In genomic region chr12:108697905-108698304, GRCh38 we compare ENCODE assay signal across 18 cellular contexts. TPM values are rescaled to one million over a fixed set of nuclear protein-coding genes. Genes with fewer than 3 reads are reported as not detected.
DNase-seq lines count a peak whose midpoint lies in the region; ATAC-seq and TF ChIP-seq lines count a peak whose summit lies in the region.
"Had no signal": no experiment of that assay in that cellular context is flagged by ENCODE, and none has a peak within 500 bp of the region (broad histone marks: within the 10 kb centered on the region; RNA-seq: fewer than 3 reads in every experiment).

No MANE protein-coding gene starts in this region.

- DNase-seq in AG04450 (ENCODE audit: low read depth, low spot score) (no peak), coronary artery (ENCODE audit: low spot score) (no peak), osteocyte (ENCODE audit: extremely low spot score, unreplicated experiment) (no peak), NCI-H2081 treated with DMSO at 0.1 percent for 48 hours (lab: John Stamatoyannopoulos, UW) (no peak)
- no peak for DNase-seq in activated CD4-positive, alpha-beta T cell treated with anti-CD3 and anti-CD28 coated beads for 36 hours
- no peak for DNase-seq in activated CD4-positive, alpha-beta memory T cell treated with anti-CD3 and anti-CD28 coated beads, Interleukin-2, amount 10 ng/mL, durations not matched to agents 7 days and 5 days
- DNase-seq: activated CD8-positive, alpha-beta T cell treated with anti-CD3 and anti-CD28 coated beads, Interleukin-2, amount 10 ng/mL, durations not matched to agents 7 days and 5 days; Calu3; colonic mucosa; erythroblast; hypothalamus; left cardiac atrium; MG63; NCI-H2227 treated with DMSO at 0.1 percent for 48 hours had no signal

- POLR2A ChIA-PET in AG04450 (lab: Yijun Ruan, JAX) = no interaction called here
- POLR2A ChIA-PET in activated CD4-positive, alpha-beta T cell treated with anti-CD3 and anti-CD28 coated beads for 36 hours (lab: Charles Lee) = interaction anchor here (1.0 kb wide), 1 partner anchor 8 kb away, joined by 4 read pairs; no protein-coding TSS in a partner anchor
- POLR2A ChIA-PET in activated CD4-positive, alpha-beta memory T cell treated with anti-CD3 and anti-CD28 coated beads, Interleukin-2, amount 10 ng/mL, durations not matched to agents 7 days and 5 days (lab: Charles Lee) = no interaction called here

- H3K9me3 Mint-ChIP-seq in osteocyte (ENCODE audit: unreplicated experiment) = no peaks in the 10 kb centered on the region
- H3K9me3 Mint-ChIP-seq in activated CD4-positive, alpha-beta T cell treated with anti-CD3 and anti-CD28 coated beads for 36 hours (ENCODE audit: low read depth) = peaks cover 5% of the 10 kb centered on the region
- no peaks in the 10 kb centered on the region for H3K9me3 Mint-ChIP-seq in activated CD4-positive, alpha-beta memory T cell treated with anti-CD3 and anti-CD28 coated beads, Interleukin-2, amount 10 ng/mL, durations not matched to agents 7 days and 5 days
- H3K9me3 Mint-ChIP-seq: activated T-helper 1 cell treated with anti-CD3 and anti-CD28 coated beads, Interleukin-12 subunit alpha, Interleukin-12 subunit beta, Interleukin-2, Interleukin-4 antibody, amounts not matched to agents 30 ng/mL and 10 ng/mL and 1 ng/mL, durations not matched to agents 14 hours and 24 hours and 36 hours had no signal

- peak overlapping the region; percentile 46 for H3K27ac Mint-ChIP-seq in osteocyte (ENCODE audit: unreplicated experiment)
- no peak overlapping the region for H3K27ac Mint-ChIP-seq in activated CD4-positive, alpha-beta T cell treated with anti-CD3 and anti-CD28 coated beads for 36 hours
- H3K27ac Mint-ChIP-seq in activated CD4-positive, alpha-beta memory T cell treated with anti-CD3 and anti-CD28 coated beads, Interleukin-2, amount 10 ng/mL, durations not matched to agents 7 days and 5 days = no peak overlapping the region
- H3K27ac Mint-ChIP-seq: activated CD8-positive, alpha-beta T cell treated with anti-CD3 and anti-CD28 coated beads, Interleukin-2, amount 10 ng/mL, durations not matched to agents 7 days and 5 days; activated T-helper 1 cell treated with anti-CD3 and anti-CD28 coated beads, Interleukin-12 subunit alpha, Interleukin-12 subunit beta, Interleukin-2, Interleukin-4 antibody, amounts not matched to agents 30 ng/mL and 10 ng/mL and 1 ng/mL, durations not matched to agents 14 hours and 24 hours and 36 hours had no signal

- H3K9me3 ChIP-seq in AG04450 (ENCODE audit: control insufficient read depth, insufficient read depth, low read length) = no peaks in the 10 kb centered on the region
- H3K9me3 ChIP-seq: colonic mucosa, MG63, thoracic aorta had no signal

- no peak for ATAC-seq in activated CD4-positive, alpha-beta T cell treated with anti-CD3 and anti-CD28 coated beads for 36 hours
- ATAC-seq in HG03159 (IDR thresholded peaks at IDR 0.05; ENCODE audit: unreplicated experiment) = no peak
- ATAC-seq: activated CD8-positive, alpha-beta T cell treated with anti-CD3 and anti-CD28 coated beads, Interleukin-2, amount 10 ng/mL, durations not matched to agents 7 days and 5 days; left cardiac atrium had no signal

- H3K4me3 ChIP-seq in AG04450 (ENCODE audit: low read depth, low read length) (no peak overlapping the region), KMS-11 (IDR thresholded peaks at IDR 0.05; ENCODE audit: insufficient read depth, low read depth, low read length) (no peak overlapping the region), coronary artery (no peak overlapping the region)
- H3K4me3 ChIP-seq: colonic mucosa, MG63, thoracic aorta had no signal

- peaks cover 92% of the 10 kb centered on the region for H3K79me2 ChIP-seq in KMS-11 (ENCODE audit: insufficient read depth, low read depth)

- 0 out of 2 replicates have a peak, but pooled peaks cover 3% of the 10 kb centered on the region for H3K36me3 ChIP-seq in KMS-11 (ENCODE audit: insufficient read depth)
- H3K36me3 ChIP-seq: colonic mucosa, thoracic aorta had no signal

- H3K4me1 ChIP-seq in KMS-11 (ENCODE audit: low read depth, poor library complexity, severe bottlenecking) = peaks cover 84% of the 10 kb centered on the region

- no peaks in the 10 kb centered on the region for H4K20me1 ChIP-seq in KMS-11 (ENCODE audit: insufficient read depth)

- H3K4me3 Mint-ChIP-seq in osteocyte (ENCODE audit: unreplicated experiment) = no peak overlapping the region
- no peak overlapping the region for H3K4me3 Mint-ChIP-seq in activated CD4-positive, alpha-beta T cell treated with anti-CD3 and anti-CD28 coated beads for 36 hours
- H3K4me3 Mint-ChIP-seq in activated CD4-positive, alpha-beta memory T cell treated with anti-CD3 and anti-CD28 coated beads, Interleukin-2, amount 10 ng/mL, durations not matched to agents 7 days and 5 days = no peak overlapping the region
- H3K4me3 Mint-ChIP-seq: activated CD8-positive, alpha-beta T cell treated with anti-CD3 and anti-CD28 coated beads, Interleukin-2, amount 10 ng/mL, durations not matched to agents 7 days and 5 days; activated T-helper 1 cell treated with anti-CD3 and anti-CD28 coated beads, Interleukin-12 subunit alpha, Interleukin-12 subunit beta, Interleukin-2, Interleukin-4 antibody, amounts not matched to agents 30 ng/mL and 10 ng/mL and 1 ng/mL, durations not matched to agents 14 hours and 24 hours and 36 hours had no signal

- peak overlapping the region; percentile 83 for H3K27ac ChIP-seq in AG04450 (ENCODE audit: low read depth, low read length)
- H3K27ac ChIP-seq in KMS-11 = peak overlapping the region; percentile 65; the same call in 1 of the 2 replicates
- H3K27ac ChIP-seq in coronary artery = peak overlapping the region; percentile 32 to 82
- H3K27ac ChIP-seq: colonic mucosa had no signal

- CTCF ChIA-PET in AG04450 (lab: Charles Lee) = interaction anchor here (1.0 to 2.0 kb wide), 3 partner anchors 17 to 106 kb away, joined by 3 to 6 read pairs (median 5); no protein-coding TSS in a partner anchor
- CTCF ChIA-PET in activated CD4-positive, alpha-beta T cell treated with anti-CD3 and anti-CD28 coated beads for 36 hours (lab: Charles Lee) = interaction anchor here (0.6 to 1.4 kb wide), 2 partner anchors 18 to 33 kb away, joined by 3 to 6 read pairs; no protein-coding TSS in a partner anchor
- CTCF ChIA-PET in activated CD4-positive, alpha-beta memory T cell treated with anti-CD3 and anti-CD28 coated beads, Interleukin-2, amount 10 ng/mL, durations not matched to agents 7 days and 5 days (lab: Charles Lee) = no interaction called here

- no peaks in the 10 kb centered on the region for H3K27me3 Mint-ChIP-seq in osteocyte (ENCODE audit: unreplicated experiment)
- no peaks in the 10 kb centered on the region for H3K27me3 Mint-ChIP-seq in activated CD4-positive, alpha-beta T cell treated with anti-CD3 and anti-CD28 coated beads for 36 hours
- H3K27me3 Mint-ChIP-seq in activated CD4-positive, alpha-beta memory T cell treated with anti-CD3 and anti-CD28 coated beads, Interleukin-2, amount 10 ng/mL, durations not matched to agents 7 days and 5 days = no peaks in the 10 kb centered on the region

- H3K4me1 Mint-ChIP-seq in osteocyte (ENCODE audit: unreplicated experiment) = peaks cover 70% of the 10 kb centered on the region
- H3K4me1 Mint-ChIP-seq in activated CD4-positive, alpha-beta T cell treated with anti-CD3 and anti-CD28 coated beads for 36 hours = peaks cover 59% of the 10 kb centered on the region
- H3K4me1 Mint-ChIP-seq in activated CD4-positive, alpha-beta memory T cell treated with anti-CD3 and anti-CD28 coated beads, Interleukin-2, amount 10 ng/mL, durations not matched to agents 7 days and 5 days = peaks cover 48% of the 10 kb centered on the region

- H3K4me2 ChIP-seq in KMS-11 = peak overlapping the region; percentile 78; the same call in 1 of the 2 replicates

- H3K9ac ChIP-seq in KMS-11 = no peak overlapping the region

- H3K36me3 Mint-ChIP-seq in osteocyte (ENCODE audit: unreplicated experiment) = peaks cover 47% of the 10 kb centered on the region
- peaks cover 41% of the 10 kb centered on the region for H3K36me3 Mint-ChIP-seq in activated CD4-positive, alpha-beta T cell treated with anti-CD3 and anti-CD28 coated beads for 36 hours (ENCODE audit: low read depth)
- peaks cover 14% of the 10 kb centered on the region for H3K36me3 Mint-ChIP-seq in activated CD4-positive, alpha-beta memory T cell treated with anti-CD3 and anti-CD28 coated beads, Interleukin-2, amount 10 ng/mL, durations not matched to agents 7 days and 5 days (ENCODE audit: low read depth)

- intact Hi-C loops in activated CD4-positive, alpha-beta T cell treated with anti-CD3 and anti-CD28 coated beads for 36 hours (cut with DNase I, micrococcal nuclease) = loop anchor here in 1 of 2 experiments (2.0 to 10.0 kb wide), 2 partner anchors 33 to 1373 kb away; no protein-coding TSS in a partner anchor

- H3K27me3 ChIP-seq in AG04450 (ENCODE audit: control insufficient read depth, insufficient read depth, low read length) (no peaks in the 10 kb centered on the region), KMS-11 (ENCODE audit: insufficient read depth, low read depth) (no peaks in the 10 kb centered on the region)
- H3K27me3 ChIP-seq: colonic mucosa, MG63 had no signal

- no peak overlapping the region for H2AFZ ChIP-seq in KMS-11 (ENCODE audit: low read depth)

- no peak for TF ChIP-seq CTCF in AG04450 (IDR thresholded peaks at IDR 0.05; ENCODE audit: low read depth, low read length)
- TF ChIP-seq CTCF in KMS-11 (conservative IDR thresholded peaks at IDR 0.05; ENCODE audit: low read depth, low read length) = no peak
- no peak for TF ChIP-seq CTCF in coronary artery (IDR thresholded peaks at IDR 0.05)
- TF ChIP-seq CTCF in osteocyte (IDR thresholded peaks at IDR 0.05) = no peak

RNA-seq across cellular contexts. Expression of gene CORO1C, which starts 33.4 kb away (rescaled TPM):
- 596 and 687 TPM in 2 replicates for polyA plus RNA-seq in AG04450 (2011; rRNA removed)
- polyA minus RNA-seq in AG04450 (2011; rRNA and poly(A)+ RNA removed) = 1,327 and 1,683 TPM in 2 replicates
- total RNA-seq in osteocyte = 234 and 248 TPM in 2 replicates
- total RNA-seq in activated CD4-positive, alpha-beta T cell treated with anti-CD3 and anti-CD28 coated beads for 36 hours = 10 to 100 TPM; 83.5 to 90.8 TPM
- 10 to 100 TPM; 30.9 to 35.7 TPM for total RNA-seq in activated CD4-positive, alpha-beta memory T cell treated with anti-CD3 and anti-CD28 coated beads, Interleukin-2, amount 10 ng/mL, durations not matched to agents 7 days and 5 days
